ENCODE assay signal across 8 cellular contexts in the genomic region with DNA sequence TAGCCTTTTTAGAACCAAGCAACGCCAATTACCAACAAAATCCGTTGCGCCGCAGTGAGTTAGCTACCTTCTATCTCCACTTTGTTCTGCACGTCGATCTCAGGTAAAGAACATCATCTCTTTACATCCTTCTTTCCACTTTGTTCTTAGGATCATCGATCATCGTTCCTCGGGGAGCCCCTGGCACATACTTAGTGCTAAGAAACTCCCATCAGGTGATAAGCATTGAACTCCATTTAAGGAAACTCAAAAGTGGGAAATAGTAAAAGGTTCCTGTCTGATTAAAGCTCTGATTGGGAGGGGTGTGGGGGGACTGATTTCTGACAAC.
DNase-seq lines count a peak whose midpoint lies in the region; ATAC-seq and TF ChIP-seq lines count a peak whose summit lies in the region.

No MANE protein-coding gene starts in this region.

- TF ChIP-seq CTCF in brain microvascular endothelial cell (IDR thresholded peaks at IDR 0.05; ENCODE audit: low read depth, low read length, missing control alignments) (no peak), lung (IDR thresholded peaks at IDR 0.05; ENCODE audit: control extremely low read depth, extremely low read depth) (no peak), thyroid gland (IDR thresholded peaks at IDR 0.05) (no peak)

- H3K36me3 Mint-ChIP-seq in activated T-cell treated with anti-CD3 and anti-CD28 coated beads, Interleukin-2, amount 50 U/mL, for 72 hours (ENCODE audit: insufficient read depth in 2 of 2): peaks cover 2% of the 10 kb centered on the region in 2 donors

- H3K9me3 ChIP-seq in lung (ENCODE audit: control insufficient read depth in 2 of 2, insufficient read depth in 1 of 2, low read length in 1 of 2): peaks cover 0 to 6% of the 10 kb centered on the region in 2 donors
- no peaks in the 10 kb centered on the region for H3K9me3 ChIP-seq in thyroid gland

- no peak for ATAC-seq in activated T-cell treated with anti-CD3 and anti-CD28 coated beads, Interleukin-2, amount 50 U/mL, for 72 hours (replicated peaks in 1 of 2)
- ATAC-seq in lung (ENCODE audit: insufficient read depth, low FRiP score): no peak

- H3K36me3 ChIP-seq in brain microvascular endothelial cell (replicated peaks) (no peaks in the 10 kb centered on the region), lung (ENCODE audit: control insufficient read depth in 2 of 2, insufficient read depth in 2 of 2, low read length in 2 of 2) (peaks cover 0 to 1% of the 10 kb centered on the region in 2 donors), thyroid gland (no peaks in the 10 kb centered on the region)

- H3K27me3 ChIP-seq in brain microvascular endothelial cell (replicated peaks) (no peaks in the 10 kb centered on the region), lung (ENCODE audit: control insufficient read depth, insufficient read depth) (no peaks in the 10 kb centered on the region), thyroid gland (no peaks in the 10 kb centered on the region)

- peak overlapping the region; percentile 87 for H3K27ac ChIP-seq in brain microvascular endothelial cell
- H3K27ac ChIP-seq in lung (ENCODE audit: low read depth in 1 of 2, low read length in 1 of 2): peak overlapping the region in 1 of 2 donors; percentile 96
- peak overlapping the region in 2 of 3 donors; percentile 83 to 90 for H3K27ac ChIP-seq in thyroid gland
- no peak overlapping the region for H3K27ac ChIP-seq in substantia nigra (ENCODE audit: low read depth, low read length, poor library complexity, severe bottlenecking)

- H3K27me3 Mint-ChIP-seq in activated T-cell treated with anti-CD3 and anti-CD28 coated beads, Interleukin-2, amount 50 U/mL, for 72 hours (ENCODE audit: low read depth): peaks cover 24% of the 10 kb centered on the region

- no peak for TF ChIP-seq POLR2A in thyroid gland (IDR thresholded peaks at IDR 0.05)

- intact Hi-C loops in thyroid gland (cut with DNase I): no loop called here

- no peak for DNase-seq in activated T-cell treated with anti-CD3 and anti-CD28 coated beads, Interleukin-2, amount 50 U/mL, for 72 hours
- DNase-seq in activated T-cell treated with anti-CD3 and anti-CD28 coated beads for 4 hours (no peak), brain microvascular endothelial cell (no peak), lung (ENCODE audit: low spot score) (no peak), thyroid gland (no peak), substantia nigra (lab: John Stamatoyannopoulos, UW) (no peak), NCI-H2081 treated with DMSO at 0.1 percent for 48 hours (lab: John Stamatoyannopoulos, UW) (no peak), NCI-H2029 (lab: John Stamatoyannopoulos, UW) (no peak)

- peaks cover 2 to 3% of the 10 kb centered on the region in 2 donors for H3K9me3 Mint-ChIP-seq in activated T-cell treated with anti-CD3 and anti-CD28 coated beads, Interleukin-2, amount 50 U/mL, for 72 hours

- in situ Hi-C loops in brain microvascular endothelial cell (cut with HindIII; ENCODE audit: low pct_ligation_motif_present, low sequenced_read_pairs): no loop called here

- peak overlapping the region; percentile 82 to 85 for H3K4me3 Mint-ChIP-seq in activated T-cell treated with anti-CD3 and anti-CD28 coated beads, Interleukin-2, amount 50 U/mL, for 72 hours

- peaks cover 8% of the 10 kb centered on the region for H3K4me1 Mint-ChIP-seq in activated T-cell treated with anti-CD3 and anti-CD28 coated beads, Interleukin-2, amount 50 U/mL, for 72 hours (ENCODE audit: low read depth)

- H3K27ac Mint-ChIP-seq in activated T-cell treated with anti-CD3 and anti-CD28 coated beads, Interleukin-2, amount 50 U/mL, for 72 hours: peak overlapping the region; percentile 68

- 59 to 67% methylated on average over 9 of the region's 9 CpGs for WGBS in lung, 2 donors
- WGBS in thyroid gland, 2 donors: 67 to 78% methylated on average over 9 of the region's 9 CpGs

- peaks cover 0 to 2% of the 10 kb centered on the region in 2 donors for H3K4me1 ChIP-seq in lung (ENCODE audit: control insufficient read depth in 2 of 2, insufficient read depth in 2 of 2, low read length in 2 of 2)
- H3K4me1 ChIP-seq in thyroid gland: peaks cover 0 to 7% of the 10 kb centered on the region in 2 donors

- H3K4me3 ChIP-seq in brain microvascular endothelial cell (ENCODE audit: low read depth, low read length) (peak overlapping the region; percentile 79), lung (peak overlapping the region; percentile 54), thyroid gland (replicated peaks in 1 of 3) (peak overlapping the region in 2 of 3 donors; percentile 22 to 57)
